8 cellular contexts compared by ENCODE assay signal in genomic region chr14:92568621-92569479, GRCh38. TPM values are rescaled to one million over a fixed set of nuclear protein-coding genes. Genes with fewer than 3 reads are reported as not detected.
DNase-seq lines count a peak whose midpoint lies in the region; ATAC-seq lines count a peak whose summit lies in the region.

No MANE protein-coding gene starts in this region.

- H3K4me2 ChIP-seq in Karpas-422 (ENCODE audit: low read depth, low read length, poor library complexity, severe bottlenecking), result no peak overlapping the region

- no peaks in the 10 kb centered on the region for H3K9me2 ChIP-seq in Karpas-422 (replicated peaks; ENCODE audit: insufficient read depth, low read length)

- peaks cover 0 to 15% (median 4%) of the 10 kb centered on the region in 11 donors for H3K9me3 Mint-ChIP-seq in naive thymus-derived CD4-positive, alpha-beta T cell

- peaks cover 0 to 8% (median 0%) of the 10 kb centered on the region in 3 experiments for H3K9me3 ChIP-seq in naive thymus-derived CD4-positive, alpha-beta T cell (ENCODE audit: control insufficient read depth in 2 of 3, low read length in 3 of 3)
- peaks cover 5% of the 10 kb centered on the region; the same call in 1 of the 2 replicates for H3K9me3 ChIP-seq in Karpas-422 (ENCODE audit: low read length)

- peak; percentile 56 for DNase-seq in NAMALWA (ENCODE audit: low spot score)
- DNase-seq in naive thymus-derived CD4-positive, alpha-beta T cell, result peak in 2 of 9 donors; percentile 27 to 40
- no peak for DNase-seq in Karpas-422
- DNase-seq in posterior cingulate gyrus, result no peak
- no peak for DNase-seq in sciatic nerve (ENCODE audit: low spot score)
- DNase-seq in NCI-H510A (lab: John Stamatoyannopoulos, UW), result no peak

- intact Hi-C loops in naive thymus-derived CD4-positive, alpha-beta T cell (cut with micrococcal nuclease), result loop anchor here in 1 of 2 donors (2.0 kb wide), 1 partner anchor 18 kb away; no protein-coding TSS in a partner anchor
- intact Hi-C loops in posterior cingulate gyrus (cut with DNase I), result no loop called here
- intact Hi-C loops in sciatic nerve (cut with DNase I), result no loop called here

- no peak overlapping the region for H2AFZ ChIP-seq in Karpas-422 (ENCODE audit: low read length)

- peak overlapping the region; percentile 46 to 91 (median 76) for H3K4me3 Mint-ChIP-seq in naive thymus-derived CD4-positive, alpha-beta T cell

- H3K27me3 ChIP-seq in naive thymus-derived CD4-positive, alpha-beta T cell (ENCODE audit: control insufficient read depth in 2 of 2, insufficient read depth in 2 of 2, low read length in 2 of 2), result no peaks in the 10 kb centered on the region
- no peaks in the 10 kb centered on the region for H3K27me3 ChIP-seq in Karpas-422 (ENCODE audit: low read length)

- ATAC-seq in GM18868 (IDR thresholded peaks at IDR 0.05; ENCODE audit: unreplicated experiment) (peak; percentile 77), GM21576 (IDR thresholded peaks at IDR 0.05; ENCODE audit: unreplicated experiment) (peak; percentile 81), sciatic nerve (no peak)
- peak; percentile 85 for ATAC-seq in naive thymus-derived CD4-positive, alpha-beta T cell

- H3K4me1 ChIP-seq in naive thymus-derived CD4-positive, alpha-beta T cell (ENCODE audit: control insufficient read depth in 2 of 2, insufficient read depth in 2 of 2, low read length in 2 of 2), result peaks cover 13 to 32% of the 10 kb centered on the region in 2 donors
- H3K4me1 ChIP-seq in Karpas-422 (ENCODE audit: low read length), result no peaks in the 10 kb centered on the region

- peaks cover 0 to 7% (median 0%) of the 10 kb centered on the region in 3 experiments for H3K36me3 ChIP-seq in naive thymus-derived CD4-positive, alpha-beta T cell (ENCODE audit: control insufficient read depth in 2 of 3, insufficient read depth in 3 of 3, low read length in 3 of 3)
- H3K36me3 ChIP-seq in Karpas-422 (ENCODE audit: insufficient read depth, low read length), result no peaks in the 10 kb centered on the region

- peak overlapping the region; percentile 75 to 99 (median 94) for H3K27ac Mint-ChIP-seq in naive thymus-derived CD4-positive, alpha-beta T cell

- CTCF ChIA-PET in naive thymus-derived CD4-positive, alpha-beta T cell (lab: Charles Lee), result no interaction called here

- peaks cover 14 to 29% (median 16%) of the 10 kb centered on the region in 5 donors for H3K36me3 Mint-ChIP-seq in naive thymus-derived CD4-positive, alpha-beta T cell

- POLR2A ChIA-PET in naive thymus-derived CD4-positive, alpha-beta T cell (lab: Charles Lee), result interaction anchor here (0.6 to 1.5 kb wide), 7 partner anchors 9 to 210 kb away, joined by 3 to 6 read pairs (median 4); no protein-coding TSS in a partner anchor

- peak overlapping the region; percentile 29 for H3K4me3 ChIP-seq in naive thymus-derived CD4-positive, alpha-beta T cell (ENCODE audit: low read length)
- no peak overlapping the region for H3K4me3 ChIP-seq in Karpas-422 (ENCODE audit: low read length)

- H3K4me1 Mint-ChIP-seq in naive thymus-derived CD4-positive, alpha-beta T cell, result peaks cover 20 to 54% (median 45%) of the 10 kb centered on the region in 7 donors

- H3K27ac ChIP-seq in naive thymus-derived CD4-positive, alpha-beta T cell (ENCODE audit: low read depth, low read length), result peak overlapping the region; percentile 42
- no peak overlapping the region for H3K27ac ChIP-seq in Karpas-422 (ENCODE audit: low read length)

- H4K20me1 ChIP-seq in Karpas-422 (ENCODE audit: insufficient read depth, low read depth, low read length), result no peaks in the 10 kb centered on the region

- H3K27me3 Mint-ChIP-seq in naive thymus-derived CD4-positive, alpha-beta T cell, result peaks cover 0 to 23% (median 0%) of the 10 kb centered on the region in 5 donors

- H3K9ac ChIP-seq in Karpas-422 (ENCODE audit: low read length), result no peak overlapping the region

- no peaks in the 10 kb centered on the region for H3K79me2 ChIP-seq in Karpas-422 (ENCODE audit: low read length)

RNA-seq across cellular contexts. Expression of gene RIN3, which starts 55.3 kb away (rescaled TPM):
- 100 to 1,000 TPM in 4 of 5 experiments, 10 to 100 TPM in 1; 45.4 to 182 (median 132) TPM for total RNA-seq in naive thymus-derived CD4-positive, alpha-beta T cell
- polyA plus RNA-seq in naive thymus-derived CD4-positive, alpha-beta T cell, result 10 to 100 TPM; 27.2 to 51.2 TPM
- not detected in 2 replicates for total RNA-seq in Karpas-422 (2014; rRNA removed; shearing (Covaris generic); ENCODE audit: low replicate concordance)
- 22.1 TPM for total RNA-seq in sciatic nerve

Comparison
In these comparisons a context has a peak if more than half of its experiments do, and no peak if none do; other contexts are left out.
1. RNA of gene RIN3, which starts 55.3 kb away (total RNA-seq): 45.4 to 182 TPM in naive thymus-derived CD4-positive, alpha-beta T cell and 22.1 TPM in sciatic nerve (single experiment); not detected in Karpas-422; every median in the first group is over 10 times any median in the second.